Comparison of ENCODE assay signal across 2 cellular contexts in the genomic region with DNA sequence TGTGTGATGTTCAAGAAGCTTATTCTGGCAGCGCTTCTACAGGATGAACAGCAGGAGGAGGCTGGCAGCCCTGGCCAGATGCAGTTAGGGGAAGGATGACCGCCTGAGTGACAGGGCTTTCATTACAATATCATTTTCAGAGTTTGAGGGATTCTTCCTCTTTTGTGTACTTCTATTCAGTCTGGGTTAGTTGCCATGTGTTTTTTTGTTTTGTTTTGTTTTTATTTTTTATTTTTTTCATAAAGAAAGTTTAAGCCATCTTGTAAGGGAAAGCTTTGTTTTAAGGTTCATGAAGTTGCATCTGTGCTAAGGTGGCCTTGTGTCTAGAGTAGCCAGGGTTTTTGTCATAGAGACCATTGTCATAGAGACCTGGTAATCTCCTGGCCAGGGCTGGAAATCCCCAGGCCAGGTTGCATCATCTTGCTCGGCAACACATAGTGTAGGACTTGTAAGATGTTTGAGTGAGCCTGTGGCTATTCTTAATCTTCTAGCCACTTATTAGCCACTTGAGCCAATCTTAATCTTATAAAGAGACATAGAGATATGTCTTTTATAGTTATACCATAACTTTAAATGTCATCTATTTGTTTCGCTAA.
A peak's percentile ranks its signal among the peaks of the same experiment; 100 is the strongest.
TF ChIP-seq lines count a peak whose summit lies in the region.

No MANE protein-coding gene starts in this region.

TF ChIP-seq in HepG2, 621 proteins besides CTCF, POLR2A, EP300 and RAD21 (continued from another document):
- TF ChIP-seq, protein P1, sequence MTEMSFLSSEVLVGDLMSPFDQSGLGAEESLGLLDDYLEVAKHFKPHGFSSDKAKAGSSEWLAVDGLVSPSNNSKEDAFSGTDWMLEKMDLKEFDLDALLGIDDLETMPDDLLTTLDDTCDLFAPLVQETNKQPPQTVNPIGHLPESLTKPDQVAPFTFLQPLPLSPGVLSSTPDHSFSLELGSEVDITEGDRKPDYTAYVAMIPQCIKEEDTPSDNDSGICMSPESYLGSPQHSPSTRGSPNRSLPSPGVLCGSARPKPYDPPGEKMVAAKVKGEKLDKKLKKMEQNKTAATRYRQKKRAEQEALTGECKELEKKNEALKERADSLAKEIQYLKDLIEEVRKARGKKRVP (CRISPR knock-in tag; IDR thresholded peaks at IDR 0.05) = peak in 1 of 2 experiments; percentile 94; a peak in 2 of 4 replicates
- no peak for TF ChIP-seq TCF7 (IDR thresholded peaks at IDR 0.05; ENCODE audit: low read depth)
- TF ChIP-seq MLLT10 (CRISPR knock-in tag; IDR thresholded peaks at IDR 0.05) = no peak
- TF ChIP-seq NCOR1 (IDR thresholded peaks at IDR 0.05; ENCODE audit: borderline replicate concordance, low read length) = no peak
- TF ChIP-seq ZNF337 (CRISPR knock-in tag; IDR thresholded peaks at IDR 0.05; ENCODE audit: borderline replicate concordance, low read depth) = no peak
- TF ChIP-seq, protein P2, sequence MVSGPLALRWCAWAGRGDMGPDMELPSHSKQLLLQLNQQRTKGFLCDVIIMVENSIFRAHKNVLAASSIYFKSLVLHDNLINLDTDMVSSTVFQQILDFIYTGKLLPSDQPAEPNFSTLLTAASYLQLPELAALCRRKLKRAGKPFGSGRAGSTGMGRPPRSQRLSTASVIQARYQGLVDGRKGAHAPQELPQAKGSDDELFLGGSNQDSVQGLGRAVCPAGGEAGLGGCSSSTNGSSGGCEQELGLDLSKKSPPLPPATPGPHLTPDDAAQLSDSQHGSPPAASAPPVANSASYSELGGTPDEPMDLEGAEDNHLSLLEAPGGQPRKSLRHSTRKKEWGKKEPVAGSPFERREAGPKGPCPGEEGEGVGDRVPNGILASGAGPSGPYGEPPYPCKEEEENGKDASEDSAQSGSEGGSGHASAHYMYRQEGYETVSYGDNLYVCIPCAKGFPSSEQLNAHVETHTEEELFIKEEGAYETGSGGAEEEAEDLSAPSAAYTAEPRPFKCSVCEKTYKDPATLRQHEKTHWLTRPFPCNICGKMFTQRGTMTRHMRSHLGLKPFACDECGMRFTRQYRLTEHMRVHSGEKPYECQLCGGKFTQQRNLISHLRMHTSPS (CRISPR knock-in tag; IDR thresholded peaks at IDR 0.05; ENCODE audit: low read depth) = no peak
- no peak for TF ChIP-seq MZF1 (CRISPR knock-in tag; IDR thresholded peaks at IDR 0.05; ENCODE audit: borderline replicate concordance)
- peak; percentile 60; the same call in 1 of the 2 replicates for TF ChIP-seq CEBPB (IDR thresholded peaks at IDR 0.05; ENCODE audit: borderline replicate concordance, low read depth, low read length)

TF ChIP-seq in SK-N-SH treated with all-trans-retinoic acid at 6 μM for 48 hours, 23 proteins besides CTCF, POLR2A, EP300 and RAD21 (continued from another document):
- TF ChIP-seq, protein P3, sequence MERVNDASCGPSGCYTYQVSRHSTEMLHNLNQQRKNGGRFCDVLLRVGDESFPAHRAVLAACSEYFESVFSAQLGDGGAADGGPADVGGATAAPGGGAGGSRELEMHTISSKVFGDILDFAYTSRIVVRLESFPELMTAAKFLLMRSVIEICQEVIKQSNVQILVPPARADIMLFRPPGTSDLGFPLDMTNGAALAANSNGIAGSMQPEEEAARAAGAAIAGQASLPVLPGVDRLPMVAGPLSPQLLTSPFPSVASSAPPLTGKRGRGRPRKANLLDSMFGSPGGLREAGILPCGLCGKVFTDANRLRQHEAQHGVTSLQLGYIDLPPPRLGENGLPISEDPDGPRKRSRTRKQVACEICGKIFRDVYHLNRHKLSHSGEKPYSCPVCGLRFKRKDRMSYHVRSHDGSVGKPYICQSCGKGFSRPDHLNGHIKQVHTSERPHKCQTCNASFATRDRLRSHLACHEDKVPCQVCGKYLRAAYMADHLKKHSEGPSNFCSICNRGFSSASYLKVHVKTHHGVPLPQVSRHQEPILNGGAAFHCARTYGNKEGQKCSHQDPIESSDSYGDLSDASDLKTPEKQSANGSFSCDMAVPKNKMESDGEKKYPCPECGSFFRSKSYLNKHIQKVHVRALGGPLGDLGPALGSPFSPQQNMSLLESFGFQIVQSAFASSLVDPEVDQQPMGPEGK (CRISPR knock-in tag; IDR thresholded peaks at IDR 0.05; ENCODE audit: borderline replicate concordance) = no peak
- no peak for TF ChIP-seq BACH2 (CRISPR knock-in tag; IDR thresholded peaks at IDR 0.05; ENCODE audit: borderline replicate concordance)
- TF ChIP-seq TCF4 (CRISPR knock-in tag; IDR thresholded peaks at IDR 0.05; ENCODE audit: borderline replicate concordance) = no peak
- no peak for TF ChIP-seq OSR1 (CRISPR knock-in tag; IDR thresholded peaks at IDR 0.05)
